In the genomic region with DNA sequence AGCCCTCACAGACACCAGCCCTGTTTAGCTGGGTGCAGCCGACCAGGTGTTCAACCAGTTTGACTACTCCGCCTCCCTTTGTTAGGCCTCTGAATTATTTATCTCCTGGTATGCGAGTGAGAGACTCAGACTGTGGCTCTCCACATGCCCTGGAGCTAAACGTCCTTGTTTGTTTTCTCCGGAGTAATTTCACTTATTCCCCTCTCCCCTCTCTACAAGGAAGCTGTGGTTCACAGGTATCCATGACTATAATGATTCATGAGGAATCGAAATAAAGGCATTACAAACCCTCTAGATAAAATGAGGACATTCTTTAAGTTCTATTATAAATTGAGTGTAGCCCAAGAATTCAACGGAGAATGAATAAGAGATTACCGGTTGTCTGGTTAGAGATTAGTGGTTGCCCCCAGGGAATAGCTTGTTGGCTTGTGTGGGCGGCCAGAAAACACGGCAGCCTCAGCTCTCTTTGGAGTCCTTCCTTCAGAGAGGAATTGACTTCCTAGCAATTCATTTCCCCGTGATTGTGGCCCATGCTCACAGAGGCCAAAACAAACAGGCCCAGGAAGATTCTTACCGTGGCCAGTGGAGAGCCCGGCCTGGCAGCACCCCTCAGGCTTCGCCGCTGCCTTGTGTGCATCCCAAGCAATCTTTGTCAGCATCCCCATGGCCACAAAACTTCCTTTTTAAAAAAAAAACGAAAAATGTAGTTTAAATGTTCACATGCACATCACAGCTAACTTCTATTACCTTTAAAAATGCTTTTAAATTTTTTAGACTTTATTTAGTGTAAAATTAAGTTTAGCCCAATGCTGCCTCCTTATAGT, we compare ENCODE assay signal across 8 cellular contexts.
DNase-seq lines count a peak whose midpoint lies in the region; ATAC-seq, FAIRE-seq and TF ChIP-seq lines count a peak whose summit lies in the region.

No MANE protein-coding gene starts in this region.

- TF ChIP-seq EP300 in SK-N-SH (IDR thresholded peaks at IDR 0.05; ENCODE audit: borderline replicate concordance in 1 of 2, low read depth in 1 of 2, low read length in 1 of 2) (no peak), upper lobe of left lung (IDR thresholded peaks at IDR 0.05) (no peak)

- no peak overlapping the region for H2AFZ ChIP-seq in SK-N-SH (ENCODE audit: low read depth)

- H3K9me3 ChIP-seq in SK-N-SH (no peaks in the 10 kb centered on the region), upper lobe of left lung (no peaks in the 10 kb centered on the region)

- no peak overlapping the region for H3K4me2 ChIP-seq in SK-N-SH

- H3K79me2 ChIP-seq in SK-N-SH (ENCODE audit: insufficient read depth), result no peaks in the 10 kb centered on the region

- ATAC-seq in SK-N-SH treated with all-trans-retinoic acid at 6 μM for 48 hours (no peak), WTC11 (peak; percentile 85), upper lobe of left lung (ENCODE audit: low FRiP score in 2 of 2) (peak; percentile 69 to 80)

- H3K4me1 Mint-ChIP-seq in WTC11, result peaks cover 46% of the 10 kb centered on the region

- FAIRE-seq in islet of Langerhans (lab: Jason Lieb, UNC), result peak; percentile 56

- no peaks in the 10 kb centered on the region for H3K36me3 ChIP-seq in SK-N-SH (replicated peaks in 1 of 2; ENCODE audit: control insufficient read depth in 1 of 2, insufficient read depth in 2 of 2, low read length in 1 of 2)
- H3K36me3 ChIP-seq in upper lobe of left lung, result no peaks in the 10 kb centered on the region

- H3K27me3 ChIP-seq in SK-N-SH (ENCODE audit: insufficient read depth) (no peaks in the 10 kb centered on the region), upper lobe of left lung (no peaks in the 10 kb centered on the region)

- H3K27ac ChIP-seq in SK-N-SH (ENCODE audit: low read depth in 2 of 2, low read length in 1 of 2) (no peak overlapping the region), upper lobe of left lung (peak overlapping the region in 3 of 4 donors; percentile 52 to 77 (median 67))

- no peaks in the 10 kb centered on the region for H3K9me3 Mint-ChIP-seq in WTC11

- CTCF ChIA-PET in SK-N-SH (lab: Yijun Ruan, JAX) (interaction anchor here (2.4 kb wide), 1 partner anchor 24 kb away, joined by 5 read pairs; no protein-coding TSS in a partner anchor), WTC11 (lab: Charles Lee) (interaction anchor here (0.6 to 2.2 kb wide), 3 partner anchors 24 to 127 kb away, joined by 3 to 7 read pairs (median 3); partner anchors contain the start of gene CBR4)

- 0 out of 2 replicates have a peak overlapping the region, but pooled peaks have one; percentile 18 for H3K4me3 Mint-ChIP-seq in WTC11

- H3K27ac Mint-ChIP-seq in WTC11, result peak overlapping the region; percentile 97

- DNase-seq in SK-N-SH, result no peak
- DNase-seq in WTC11 (ENCODE audit: low spot score), result peak; percentile 54
- peak in 1 of 2 donors; percentile 48 for DNase-seq in upper lobe of left lung
- DNase-seq in T-helper 9 cell, result no peak
- no peak for DNase-seq in middle frontal gyrus (ENCODE audit: extremely low spot score, low spot score)
- DNase-seq in erythroblast (lab: John Stamatoyannopoulos, UW), result no peak

- H3K36me3 Mint-ChIP-seq in WTC11, result no peaks in the 10 kb centered on the region

- H4K20me1 ChIP-seq in SK-N-SH (ENCODE audit: insufficient read depth), result no peaks in the 10 kb centered on the region

- TF ChIP-seq POLR2A in upper lobe of left lung (IDR thresholded peaks at IDR 0.05) (no peak), erythroblast (IDR thresholded peaks at IDR 0.05; ENCODE audit: low read length) (no peak)

- no peak for TF ChIP-seq RAD21 in SK-N-SH (IDR thresholded peaks at IDR 0.05; ENCODE audit: low read length)

- TF ChIP-seq CTCF in SK-N-SH (IDR thresholded peaks at IDR 0.05), result no peak
- no peak for TF ChIP-seq CTCF in WTC11 (IDR thresholded peaks at IDR 0.05)
- no peak for TF ChIP-seq CTCF in upper lobe of left lung (IDR thresholded peaks at IDR 0.05)

- POLR2A ChIA-PET in SK-N-SH (lab: Yijun Ruan, JAX), result no interaction called here
- POLR2A ChIA-PET in WTC11 (lab: Charles Lee), result interaction anchor here (0.6 kb wide), 1 partner anchor 15 kb away, joined by 5 read pairs; no protein-coding TSS in a partner anchor

- H3K4me3 ChIP-seq in SK-N-SH (ENCODE audit: low read depth in 2 of 2, low read length in 1 of 2), result no peak overlapping the region
- H3K4me3 ChIP-seq in upper lobe of left lung, result no peak overlapping the region

- H3K9me2 ChIP-seq in SK-N-SH, result no peaks in the 10 kb centered on the region

- no peaks in the 10 kb centered on the region for H3K27me3 Mint-ChIP-seq in WTC11 (ENCODE audit: low read depth)

- H3K4me1 ChIP-seq in SK-N-SH (ENCODE audit: control insufficient read depth in 1 of 2, insufficient read depth in 2 of 2, low read depth in 1 of 2, low read length in 1 of 2), result peaks cover 4 to 7% of the 10 kb centered on the region in 2 experiments; a peak in 2 of 4 replicates
- H3K4me1 ChIP-seq in upper lobe of left lung, result peaks cover 0 to 11% (median 0%) of the 10 kb centered on the region in 4 donors

- H3F3A ChIP-seq in SK-N-SH (replicated peaks; ENCODE audit: insufficient read depth), result no peaks in the 10 kb centered on the region

- no peak overlapping the region for H3K9ac ChIP-seq in SK-N-SH

- WGBS in SK-N-SH (ENCODE audit: low lambda C conversion rate), result 62% methylated on average over 16 of the region's 16 CpGs
- WGBS in upper lobe of left lung, 2 donors, result 61 to 67% methylated on average over 16 of the region's 16 CpGs

TF ChIP-seq in SK-N-SH treated with all-trans-retinoic acid at 6 μM for 48 hours, 23 proteins besides CTCF, POLR2A, EP300 and RAD21:
- no peak for TF ChIP-seq ZC3H10 (CRISPR knock-in tag; IDR thresholded peaks at IDR 0.05)
- TF ChIP-seq ISL1 (CRISPR knock-in tag; IDR thresholded peaks at IDR 0.05), result peak; percentile 67

TF ChIP-seq in SK-N-SH, 30 proteins besides CTCF, POLR2A, EP300 and RAD21 (continues in another document):
- TF ChIP-seq MXI1 (IDR thresholded peaks at IDR 0.05; ENCODE audit: low read depth, low read length) (no peak), CHD2 (IDR thresholded peaks at IDR 0.05; ENCODE audit: low read length, partially characterized antibody) (no peak), YY1 (IDR thresholded peaks at IDR 0.05; ENCODE audit: low read depth) (no peak), GATA2 (CRISPR knock-in tag; IDR thresholded peaks at IDR 0.05) (no peak), RXRA (IDR thresholded peaks at IDR 0.05; ENCODE audit: borderline replicate concordance, low read depth) (no peak), NFIC (IDR thresholded peaks at IDR 0.05; ENCODE audit: borderline replicate concordance) (no peak), RFX5 (IDR thresholded peaks at IDR 0.05; ENCODE audit: low read length) (no peak), ELF1 (IDR thresholded peaks at IDR 0.05) (no peak), NRF1 (IDR thresholded peaks at IDR 0.05; ENCODE audit: low read depth, low read length) (no peak)

TF ChIP-seq in WTC11, 78 proteins besides CTCF, POLR2A, EP300 and RAD21:
- TF ChIP-seq ZNF423 (CRISPR knock-in tag; IDR thresholded peaks at IDR 0.05) (peak; percentile 24; the same call in 1 of the 2 replicates), TEAD4 (CRISPR knock-in tag; IDR thresholded peaks at IDR 0.05) (no peak), TEAD1 (CRISPR knock-in tag; IDR thresholded peaks at IDR 0.05) (peak; percentile 30; the same call in 1 of the 2 replicates)

Comparison
In these comparisons a context has a peak if more than half of its experiments do, and no peak if none do; other contexts are left out.
1. H3K27ac ChIP-seq: peak in upper lobe of left lung (3 of 4); none in SK-N-SH (0 of 2).